ENCODE assay signal across 11 cellular contexts in the genomic region with DNA sequence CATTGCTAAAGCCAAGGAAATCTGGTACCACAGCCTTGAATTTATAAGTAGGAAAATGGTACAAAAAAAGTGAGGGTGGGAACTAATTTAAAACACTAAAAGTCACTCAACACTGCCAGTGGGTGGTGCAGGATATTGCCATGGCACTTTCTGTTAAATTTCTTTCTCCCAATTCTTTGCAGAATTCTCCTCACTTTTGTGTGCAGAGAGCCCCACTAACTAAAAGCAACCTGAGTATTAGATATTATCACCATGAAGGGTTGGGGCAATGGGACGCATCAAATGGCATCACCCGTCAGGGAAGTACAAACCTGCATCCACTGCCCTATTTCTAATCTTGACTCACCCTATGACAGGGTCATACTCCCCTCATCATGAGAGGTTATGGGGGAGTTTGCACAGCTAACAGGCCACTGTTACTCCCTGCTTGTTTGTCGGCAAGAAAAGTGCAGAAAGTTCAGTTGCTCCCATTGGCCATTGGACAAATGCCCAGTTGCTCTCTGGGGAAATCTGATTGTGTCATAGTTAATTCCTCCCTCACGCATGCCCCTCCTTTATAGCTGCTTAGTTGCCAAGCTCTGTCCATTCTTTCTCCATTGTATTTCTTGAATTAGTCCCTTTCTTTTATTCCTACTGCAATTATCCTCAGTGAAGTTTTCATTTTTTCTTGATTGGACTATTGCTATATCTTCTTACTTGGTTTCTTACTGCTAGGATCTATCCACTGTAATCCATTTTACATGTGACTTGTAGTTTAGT.
DNase-seq lines count a peak whose midpoint lies in the region; ATAC-seq and TF ChIP-seq lines count a peak whose summit lies in the region.
"Had no signal": no experiment of that assay in that cellular context is flagged by ENCODE, and none has a peak within 500 bp of the region (broad histone marks: within the 10 kb centered on the region; RNA-seq: fewer than 3 reads in every experiment).

No MANE protein-coding gene starts in this region.

- H3K36me3 ChIP-seq in colonic mucosa (no peaks in the 10 kb centered on the region), left lung (no peaks in the 10 kb centered on the region), upper lobe of left lung (no peaks in the 10 kb centered on the region)
- H3K36me3 ChIP-seq in CD8-positive, alpha-beta memory T cell (ENCODE audit: insufficient read depth, low read length) = no peaks in the 10 kb centered on the region

- peaks cover 7 to 11% of the 10 kb centered on the region in 2 donors for H3K27me3 Mint-ChIP-seq in CD8-positive, alpha-beta memory T cell

- H3K9ac ChIP-seq in colonic mucosa (ENCODE audit: low read depth in 2 of 2, low read length in 2 of 2) = no peak overlapping the region

- H3K4me3 ChIP-seq in colonic mucosa (no peak overlapping the region), left lung (no peak overlapping the region), upper lobe of left lung (no peak overlapping the region)
- H3K4me3 ChIP-seq in CD8-positive, alpha-beta memory T cell (ENCODE audit: low read length) = no peak overlapping the region

- intact Hi-C loops in colonic mucosa (cut with DNase I) (no loop called here), left lung (cut with DNase I) (loop anchor here in 1 of 2 donors (5.0 kb wide), 1 partner anchor 552 kb away; no protein-coding TSS in a partner anchor), left colon (cut with DNase I, micrococcal nuclease) (no loop called here)

- no peaks in the 10 kb centered on the region for H3K4me1 ChIP-seq in colonic mucosa
- peaks cover 5 to 31% of the 10 kb centered on the region in 2 donors for H3K4me1 ChIP-seq in left lung
- peaks cover 0 to 31% (median 21%) of the 10 kb centered on the region in 4 donors for H3K4me1 ChIP-seq in upper lobe of left lung
- no peaks in the 10 kb centered on the region for H3K4me1 ChIP-seq in CD8-positive, alpha-beta memory T cell (ENCODE audit: insufficient read depth, low read length)

- peak; percentile 48 for DNase-seq in DMS 273 (lab: John Stamatoyannopoulos, UW; ENCODE audit: unreplicated experiment)
- no peak for DNase-seq in DMS 273 treated with DMSO at 0.1 percent for 48 hours (lab: John Stamatoyannopoulos, UW)
- peak; percentile 57 for DNase-seq in colonic mucosa
- DNase-seq in left lung = no peak
- DNase-seq in upper lobe of left lung = peak in 1 of 2 donors; percentile 42
- DNase-seq in left colon = no peak
- DNase-seq in CD8-positive, alpha-beta memory T cell = no peak
- DNase-seq: endodermal cell, NCI-H524 treated with DMSO at 0.1 percent for 48 hours had no signal

- POLR2A ChIA-PET in CD8-positive, alpha-beta memory T cell (lab: Charles Lee) = no interaction called here

- H3K9me3 ChIP-seq in colonic mucosa (no peaks in the 10 kb centered on the region), left lung (no peaks in the 10 kb centered on the region), upper lobe of left lung (no peaks in the 10 kb centered on the region)
- H3K9me3 ChIP-seq in CD8-positive, alpha-beta memory T cell (ENCODE audit: low read length) = no peaks in the 10 kb centered on the region

- ATAC-seq in left lung (peak; percentile 46), upper lobe of left lung (ENCODE audit: low FRiP score in 2 of 2) (peak; percentile 37 to 67), left colon (no peak), GM19324 (IDR thresholded peaks at IDR 0.05; ENCODE audit: low FRiP score, unreplicated experiment) (no peak)

- no peak for TF ChIP-seq POLR2A in upper lobe of left lung (IDR thresholded peaks at IDR 0.05)

- H3K9me3 Mint-ChIP-seq in CD8-positive, alpha-beta memory T cell = no peaks in the 10 kb centered on the region
- H3K9me3 Mint-ChIP-seq: endodermal cell had no signal

- H3K27ac ChIP-seq in colonic mucosa (no peak overlapping the region), left lung (peak overlapping the region; percentile 2 to 28), upper lobe of left lung (no peak overlapping the region)
- no peak overlapping the region for H3K27ac ChIP-seq in CD8-positive, alpha-beta memory T cell (ENCODE audit: low read depth, low read length)
- H3K27ac ChIP-seq: 22Rv1 had no signal

- CTCF ChIA-PET in CD8-positive, alpha-beta memory T cell (lab: Charles Lee) = no interaction called here

- no peak for TF ChIP-seq CTCF in colonic mucosa (IDR thresholded peaks at IDR 0.05)
- TF ChIP-seq CTCF in left lung (IDR thresholded peaks at IDR 0.05) = no peak
- TF ChIP-seq CTCF in upper lobe of left lung (IDR thresholded peaks at IDR 0.05) = no peak

- H3K27me3 ChIP-seq in colonic mucosa = no peaks in the 10 kb centered on the region
- H3K27me3 ChIP-seq in left lung = no peaks in the 10 kb centered on the region
- H3K27me3 ChIP-seq in upper lobe of left lung = no peaks in the 10 kb centered on the region
- H3K27me3 ChIP-seq in CD8-positive, alpha-beta memory T cell (ENCODE audit: insufficient read depth, low read length, poor library complexity, severe bottlenecking) = no peaks in the 10 kb centered on the region

- TF ChIP-seq EP300 in upper lobe of left lung (IDR thresholded peaks at IDR 0.05) = no peak

- H3K4me1 Mint-ChIP-seq in CD8-positive, alpha-beta memory T cell = no peaks in the 10 kb centered on the region
- H3K4me1 Mint-ChIP-seq: endodermal cell had no signal

- no peak overlapping the region for H3K27ac Mint-ChIP-seq in CD8-positive, alpha-beta memory T cell
- H3K27ac Mint-ChIP-seq: endodermal cell had no signal

- H3K4me3 Mint-ChIP-seq in CD8-positive, alpha-beta memory T cell = no peak overlapping the region
- H3K4me3 Mint-ChIP-seq: endodermal cell had no signal

- H3K36me3 Mint-ChIP-seq in CD8-positive, alpha-beta memory T cell = no peaks in the 10 kb centered on the region

- WGBS in upper lobe of left lung, 2 donors = 55 to 57% methylated on average over 4 of the region's 4 CpGs

Comparison
In these comparisons a context has a peak if more than half of its experiments do, and no peak if none do; other contexts are left out.
1. DNase-seq: peak in DMS 273 (single experiment) and colonic mucosa (single experiment); none in DMS 273 treated with DMSO at 0.1 percent for 48 hours (single experiment), left lung (0 of 2), left colon (0 of 2) and CD8-positive, alpha-beta memory T cell (0 of 5).
2. H3K27ac ChIP-seq: peak in left lung (2 of 2); none in colonic mucosa (single experiment), upper lobe of left lung (0 of 4) and CD8-positive, alpha-beta memory T cell (single experiment).
3. ATAC-seq: peak in left lung (single experiment) and upper lobe of left lung (2 of 2); none in left colon (single experiment) and GM19324 (single experiment).